In genomic region chr12:67077617-67078016, GRCh38 we compare ENCODE assay signal across 17 cellular contexts.
DNase-seq lines count a peak whose midpoint lies in the region; ATAC-seq and TF ChIP-seq lines count a peak whose summit lies in the region.
"Had no signal": no experiment of that assay in that cellular context is flagged by ENCODE, and none has a peak within 500 bp of the region (broad histone marks: within the 10 kb centered on the region; RNA-seq: fewer than 3 reads in every experiment).

No MANE protein-coding gene starts in this region.

- peak; percentile 64 for ATAC-seq in stimulated activated naive CD8-positive, alpha-beta T cell treated with anti-CD3 and anti-CD28 coated beads, Interleukin-15, Interleukin-2, amounts not matched to agents 100 U/mL and 50 U/mL, for 24 hours
- ATAC-seq in GM19467 (IDR thresholded peaks at IDR 0.05; ENCODE audit: unreplicated experiment) (no peak), GM21423 (IDR thresholded peaks at IDR 0.05; ENCODE audit: unreplicated experiment) (no peak)
- ATAC-seq: lower lobe of right lung, natural killer cell, Right ventricle myocardium inferior, T-helper 17 cell had no signal

- no peaks in the 10 kb centered on the region for H3K9me3 Mint-ChIP-seq in activated naive CD4-positive, alpha-beta T cell treated with anti-CD3 and anti-CD28 coated beads, Interleukin-2, amount 50 U/mL, for 24 hours
- no peaks in the 10 kb centered on the region for H3K9me3 Mint-ChIP-seq in activated naive CD4-positive, alpha-beta T cell treated with anti-CD3 and anti-CD28 coated beads, Interleukin-2, amount 10 ng/mL, durations not matched to agents 7 days and 5 days
- H3K9me3 Mint-ChIP-seq in activated CD4-positive, alpha-beta memory T cell treated with anti-CD3 and anti-CD28 coated beads for 36 hours, result no peaks in the 10 kb centered on the region
- H3K9me3 Mint-ChIP-seq: natural killer cell had no signal

- H3K27me3 Mint-ChIP-seq in activated naive CD4-positive, alpha-beta T cell treated with anti-CD3 and anti-CD28 coated beads, Interleukin-2, amount 50 U/mL, for 24 hours, result no peaks in the 10 kb centered on the region
- H3K27me3 Mint-ChIP-seq in activated naive CD4-positive, alpha-beta T cell treated with anti-CD3 and anti-CD28 coated beads, Interleukin-2, amount 10 ng/mL, durations not matched to agents 7 days and 5 days, result peaks cover 1% of the 10 kb centered on the region
- H3K27me3 Mint-ChIP-seq in activated CD4-positive, alpha-beta memory T cell treated with anti-CD3 and anti-CD28 coated beads for 36 hours, result peaks cover 19% of the 10 kb centered on the region

- peaks cover 64% of the 10 kb centered on the region for H3K4me1 Mint-ChIP-seq in activated naive CD4-positive, alpha-beta T cell treated with anti-CD3 and anti-CD28 coated beads, Interleukin-2, amount 50 U/mL, for 24 hours
- H3K4me1 Mint-ChIP-seq in activated naive CD4-positive, alpha-beta T cell treated with anti-CD3 and anti-CD28 coated beads, Interleukin-2, amount 10 ng/mL, durations not matched to agents 7 days and 5 days, result no peaks in the 10 kb centered on the region
- H3K4me1 Mint-ChIP-seq in activated CD4-positive, alpha-beta memory T cell treated with anti-CD3 and anti-CD28 coated beads for 36 hours (ENCODE audit: low read depth), result peaks cover 3% of the 10 kb centered on the region
- H3K4me1 Mint-ChIP-seq: natural killer cell, T-helper 17 cell had no signal

- DNase-seq in activated naive CD4-positive, alpha-beta T cell treated with anti-CD3 and anti-CD28 coated beads, Interleukin-2, amount 10 ng/mL, durations not matched to agents 7 days and 5 days, result no peak
- DNase-seq in RWPE1 (ENCODE audit: low spot score), result peak; percentile 66
- peak; percentile 54 for DNase-seq in fibroblast of mammary gland (ENCODE audit: low read depth)
- DNase-seq in stimulated activated naive CD8-positive, alpha-beta T cell treated with anti-CD3 and anti-CD28 coated beads, Interleukin-15, Interleukin-2, amounts not matched to agents 100 U/mL and 50 U/mL, for 24 hours, result no peak
- DNase-seq in activated CD4-positive, alpha-beta memory T cell treated with anti-CD3 and anti-CD28 coated beads for 36 hours, result no peak
- DNase-seq: activated CD8-positive, alpha-beta memory T cell treated with anti-CD3 and anti-CD28 coated beads, Interleukin-2, amount 50 U/mL, for 48 hours; lower lobe of right lung; natural killer cell; NCI-H1694 treated with DMSO at 0.1 percent for 48 hours; NCI-H524 treated with DMSO at 0.1 percent for 48 hours; T-helper 17 cell had no signal

- H3K36me3 Mint-ChIP-seq in activated naive CD4-positive, alpha-beta T cell treated with anti-CD3 and anti-CD28 coated beads, Interleukin-2, amount 50 U/mL, for 24 hours, result peaks cover 2% of the 10 kb centered on the region
- H3K36me3 Mint-ChIP-seq in activated naive CD4-positive, alpha-beta T cell treated with anti-CD3 and anti-CD28 coated beads, Interleukin-2, amount 10 ng/mL, durations not matched to agents 7 days and 5 days, result no peaks in the 10 kb centered on the region
- H3K36me3 Mint-ChIP-seq in activated CD4-positive, alpha-beta memory T cell treated with anti-CD3 and anti-CD28 coated beads for 36 hours, result no peaks in the 10 kb centered on the region
- H3K36me3 Mint-ChIP-seq: natural killer cell had no signal

- TF ChIP-seq CTCF in RWPE1 (conservative IDR thresholded peaks at IDR 0.05; ENCODE audit: low read depth) (no peak), fibroblast of mammary gland (conservative IDR thresholded peaks at IDR 0.05; ENCODE audit: control insufficient read depth, insufficient read depth, low read depth, low read length) (no peak)

- POLR2A ChIA-PET in RWPE1 (lab: Yijun Ruan, JAX; ENCODE audit: low non-redundant PET), result no interaction called here
- POLR2A ChIA-PET in activated CD4-positive, alpha-beta memory T cell treated with anti-CD3 and anti-CD28 coated beads for 36 hours (lab: Charles Lee), result no interaction called here

- peak overlapping the region; percentile 59 for H3K27ac Mint-ChIP-seq in activated naive CD4-positive, alpha-beta T cell treated with anti-CD3 and anti-CD28 coated beads, Interleukin-2, amount 50 U/mL, for 24 hours
- H3K27ac Mint-ChIP-seq in activated naive CD4-positive, alpha-beta T cell treated with anti-CD3 and anti-CD28 coated beads, Interleukin-2, amount 10 ng/mL, durations not matched to agents 7 days and 5 days, result no peak overlapping the region
- no peak overlapping the region for H3K27ac Mint-ChIP-seq in activated CD4-positive, alpha-beta memory T cell treated with anti-CD3 and anti-CD28 coated beads for 36 hours
- H3K27ac Mint-ChIP-seq: natural killer cell, T-helper 17 cell had no signal

- H3K4me3 ChIP-seq in fibroblast of mammary gland (ENCODE audit: control insufficient read depth, low read depth, low read length), result no peak overlapping the region
- H3K4me3 ChIP-seq: esophagus muscularis mucosa, lower lobe of right lung, thoracic aorta had no signal

- intact Hi-C loops in activated CD4-positive, alpha-beta memory T cell treated with anti-CD3 and anti-CD28 coated beads for 36 hours (cut with micrococcal nuclease), result loop anchor here (5.0 kb wide), 1 partner anchor 65 kb away; no protein-coding TSS in a partner anchor

- no peak overlapping the region for H3K27ac ChIP-seq in RWPE1
- H3K27ac ChIP-seq: esophagus muscularis mucosa, lower lobe of right lung, thoracic aorta had no signal

- CTCF ChIA-PET in activated naive CD4-positive, alpha-beta T cell treated with anti-CD3 and anti-CD28 coated beads, Interleukin-2, amount 10 ng/mL, durations not matched to agents 7 days and 5 days (lab: Charles Lee), result no interaction called here
- CTCF ChIA-PET in RWPE1 (lab: Yijun Ruan, JAX), result no interaction called here
- CTCF ChIA-PET in activated CD4-positive, alpha-beta memory T cell treated with anti-CD3 and anti-CD28 coated beads for 36 hours (lab: Charles Lee), result no interaction called here

- no peak overlapping the region for H3K4me3 Mint-ChIP-seq in activated naive CD4-positive, alpha-beta T cell treated with anti-CD3 and anti-CD28 coated beads, Interleukin-2, amount 50 U/mL, for 24 hours
- no peak overlapping the region for H3K4me3 Mint-ChIP-seq in activated naive CD4-positive, alpha-beta T cell treated with anti-CD3 and anti-CD28 coated beads, Interleukin-2, amount 10 ng/mL, durations not matched to agents 7 days and 5 days
- H3K4me3 Mint-ChIP-seq in activated CD4-positive, alpha-beta memory T cell treated with anti-CD3 and anti-CD28 coated beads for 36 hours, result no peak overlapping the region
- H3K4me3 Mint-ChIP-seq: natural killer cell, T-helper 17 cell had no signal

Comparison
In these comparisons a context has a peak if more than half of its experiments do, and no peak if none do; other contexts are left out.
1. DNase-seq: peak in RWPE1 (single experiment) and fibroblast of mammary gland (single experiment); none in activated naive CD4-positive, alpha-beta T cell treated with anti-CD3 and anti-CD28 coated beads, Interleukin-2, amount 10 ng/mL, durations not matched to agents 7 days and 5 days (single experiment), stimulated activated naive CD8-positive, alpha-beta T cell treated with anti-CD3 and anti-CD28 coated beads, Interleukin-15, Interleukin-2, amounts not matched to agents 100 U/mL and 50 U/mL, for 24 hours (single experiment) and activated CD4-positive, alpha-beta memory T cell treated with anti-CD3 and anti-CD28 coated beads for 36 hours (single experiment).